In the genomic region with DNA sequence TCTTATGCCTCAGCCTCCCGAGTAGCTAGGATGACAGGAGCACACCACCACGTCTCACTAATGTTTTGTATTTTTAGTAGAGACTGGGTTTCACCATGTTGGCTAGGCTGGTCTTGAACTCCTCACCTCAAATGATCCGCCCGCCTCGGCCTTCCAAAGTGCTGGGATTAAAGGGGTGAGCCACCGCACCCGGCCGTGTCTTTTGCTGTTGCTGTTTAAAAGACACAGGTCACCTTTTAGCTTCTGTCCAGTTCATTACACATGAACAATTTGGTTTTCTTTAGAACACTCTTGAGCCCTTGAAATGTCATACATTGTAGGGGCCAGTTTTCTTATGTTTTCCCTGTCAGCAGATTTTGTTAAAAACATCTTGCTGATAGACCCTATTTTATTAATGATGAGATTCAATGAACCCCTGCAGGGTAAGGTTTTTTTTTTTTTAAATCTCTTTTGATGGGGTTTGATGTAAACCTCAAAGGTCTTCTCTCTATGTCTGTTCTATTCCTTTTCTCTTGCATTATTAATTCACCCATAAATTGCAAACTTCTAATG, we compare ENCODE assay signal across 11 cellular contexts.
DNase-seq lines count a peak whose midpoint lies in the region; ATAC-seq, FAIRE-seq and TF ChIP-seq lines count a peak whose summit lies in the region.
"Had no signal": no experiment of that assay in that cellular context is flagged by ENCODE, and none has a peak within 500 bp of the region (broad histone marks: within the 10 kb centered on the region; RNA-seq: fewer than 3 reads in every experiment).

No MANE protein-coding gene starts in this region.

- no peak overlapping the region for H2BK15ac ChIP-seq in H1 (ENCODE audit: low read length)

- H4K5ac ChIP-seq in H1 (ENCODE audit: insufficient read length, low read depth, low read length), result no peak overlapping the region

- H3K79me2 ChIP-seq in H1 (ENCODE audit: control insufficient read depth in 1 of 2, insufficient read depth in 2 of 2, low read length in 2 of 2), result no peaks in the 10 kb centered on the region

- no peak overlapping the region for H3K23ac ChIP-seq in H1 (ENCODE audit: insufficient read length)

- H2BK5ac ChIP-seq in H1 (ENCODE audit: low read depth, low read length), result no peak overlapping the region

- intact Hi-C loops in transverse colon (cut with DNase I; ENCODE audit: low total_unique reads), result loop anchor here (10.0 kb wide), 3 partner anchors 67 to 167 kb away; a partner anchor contains a TSS

- no peak overlapping the region for H3K9ac ChIP-seq in H1 (replicated peaks in 1 of 4; ENCODE audit: extremely low read depth in 1 of 4, low read depth in 3 of 4, low read length in 3 of 4)

- H3K27ac ChIP-seq in H1 (ENCODE audit: low read depth, low read length), result no peak overlapping the region
- H3K27ac ChIP-seq in transverse colon, result peak overlapping the region in 3 of 4 donors; percentile 59 to 67 (median 61)

- H3K4me2 ChIP-seq in H1 (ENCODE audit: insufficient read depth in 1 of 2, low read depth in 2 of 2, low read length in 2 of 2), result peak overlapping the region; percentile 0 to 48; a peak in 1 of 4 replicates

- no peak overlapping the region for H3K18ac ChIP-seq in H1 (ENCODE audit: extremely low read depth, low read length)

- no peak for TF ChIP-seq CTCF in H1 (IDR thresholded peaks at IDR 0.05; ENCODE audit: control extremely low read depth in 1 of 3, insufficient read depth in 1 of 3, low read depth in 1 of 3, low read length in 3 of 3)
- TF ChIP-seq CTCF in transverse colon (IDR thresholded peaks at IDR 0.05), result no peak

- H3K4me1 ChIP-seq in H1 (replicated peaks in 1 of 4; ENCODE audit: control insufficient read depth in 3 of 4, insufficient read depth in 4 of 4, low read length in 3 of 4) (peaks cover 0 to 7% (median 3%) of the 10 kb centered on the region in 4 experiments; a peak in 3 of 7 replicates), neuron (ENCODE audit: insufficient read depth, low read length) (peaks cover 8% of the 10 kb centered on the region), transverse colon (peaks cover 0 to 12% (median 0%) of the 10 kb centered on the region in 4 donors)

- no peaks in the 10 kb centered on the region for H3K23me2 ChIP-seq in H1 (ENCODE audit: low read depth, low read length)

- no peak for TF ChIP-seq EP300 in H1 (IDR thresholded peaks at IDR 0.05; ENCODE audit: borderline replicate concordance in 1 of 2, low read depth in 2 of 2, low read length in 2 of 2)
- TF ChIP-seq EP300 in transverse colon (IDR thresholded peaks at IDR 0.05; ENCODE audit: low read depth), result no peak

- no peaks in the 10 kb centered on the region for H3K9me3 ChIP-seq in H1 (ENCODE audit: insufficient read depth in 2 of 2, low read depth in 1 of 2, low read length in 1 of 2)
- H3K9me3 ChIP-seq in neuron (ENCODE audit: low read length), result no peaks in the 10 kb centered on the region
- no peaks in the 10 kb centered on the region for H3K9me3 ChIP-seq in transverse colon

- H3K14ac ChIP-seq in H1 (ENCODE audit: insufficient read length), result no peak overlapping the region

- no peak for DNase-seq in T-helper 2 cell treated with Interferon-gamma antibody and Interleukin-4, amounts not matched to agents 5 μg/mL and 100 μg/mL, for 36 hours (ENCODE audit: low spot score)
- DNase-seq in T-helper 2 cell, result no peak
- no peak for DNase-seq in H1 (ENCODE audit: low read depth in 1 of 2, low spot score in 2 of 2)
- no peak for DNase-seq in transverse colon
- no peak for DNase-seq in AML-193 (lab: John Stamatoyannopoulos, UW)
- no peak for DNase-seq in amniotic stem cell (lab: John Stamatoyannopoulos, UW)
- DNase-seq: activated effector memory CD4-positive, alpha-beta T cell treated with anti-CD3 and anti-CD28 coated beads, Interleukin-2, amount 50 U/mL, for 16 hours had no signal

- in situ Hi-C loops in transverse colon (cut with MboI; ENCODE audit: low pct_ligation_motif_present in 1 of 4, low pct_unique_long_range_greater_than_20kb in 1 of 4, low sequenced_read_pairs in 3 of 4), result loop anchor here (5.0 to 25.0 kb wide), 9 partner anchors 83 to 423 kb away; a partner anchor contains a TSS

- CTCF ChIA-PET in H1 (lab: Charles Lee; ENCODE audit: partially characterized antibody), result interaction anchor here (0.6 to 2.9 kb wide), 4 partner anchors 131 to 393 kb away, joined by 3 to 25 read pairs (median 4); no protein-coding TSS in a partner anchor

- H3K27ac Mint-ChIP-seq in T-helper 2 cell treated with Interferon-gamma antibody and Interleukin-4, amounts not matched to agents 5 μg/mL and 100 μg/mL, for 36 hours, result peak overlapping the region; percentile 23

- H4K91ac ChIP-seq in H1 (replicated peaks; ENCODE audit: insufficient read length, low read length), result no peak overlapping the region

- H3K9me3 Mint-ChIP-seq in T-helper 2 cell treated with Interferon-gamma antibody and Interleukin-4, amounts not matched to agents 5 μg/mL and 100 μg/mL, for 36 hours, result no peaks in the 10 kb centered on the region
- H3K9me3 Mint-ChIP-seq: CD4-positive, CD25-positive, alpha-beta regulatory T cell had no signal

- H3K79me1 ChIP-seq in H1 (ENCODE audit: low read depth, low read length), result no peaks in the 10 kb centered on the region

- TF ChIP-seq RAD21 in H1 (IDR thresholded peaks at IDR 0.05 in 1 of 2, conservative IDR thresholded peaks at IDR 0.05 in 1 of 2; ENCODE audit: low read depth in 2 of 2, low read length in 2 of 2), result no peak

- TF ChIP-seq POLR2A in H1 (IDR thresholded peaks at IDR 0.05; ENCODE audit: control extremely low read depth in 1 of 2, low read depth in 2 of 2, low read length in 2 of 2), result no peak
- TF ChIP-seq POLR2A in transverse colon (IDR thresholded peaks at IDR 0.05), result no peak

- POLR2A ChIA-PET in H1 (lab: Charles Lee; ENCODE audit: partially characterized antibody), result interaction anchor here (1.3 kb wide), 1 partner anchor 67 kb away, joined by 3 read pairs; a partner anchor contains a TSS

- no peak overlapping the region for H3K4ac ChIP-seq in H1 (replicated peaks; ENCODE audit: insufficient read length, low read depth, low read length)

- H2BK20ac ChIP-seq in H1 (ENCODE audit: low read length), result no peak overlapping the region

- H3K27me3 ChIP-seq in H1 (replicated peaks in 1 of 4; ENCODE audit: control insufficient read depth in 3 of 4, extremely low read depth in 1 of 4, insufficient read depth in 3 of 4, low read length in 3 of 4) (no peaks in the 10 kb centered on the region), neuron (ENCODE audit: insufficient read depth, low read length) (no peaks in the 10 kb centered on the region), transverse colon (no peaks in the 10 kb centered on the region)

- no peaks in the 10 kb centered on the region for H3K27me3 Mint-ChIP-seq in T-helper 2 cell treated with Interferon-gamma antibody and Interleukin-4, amounts not matched to agents 5 μg/mL and 100 μg/mL, for 36 hours (ENCODE audit: low read depth)
- H3K27me3 Mint-ChIP-seq: activated CD8-positive, alpha-beta memory T cell treated with anti-CD3 and anti-CD28 coated beads, Interleukin-2, amount 10 ng/mL, durations not matched to agents 7 days and 5 days; CD4-positive, CD25-positive, alpha-beta regulatory T cell had no signal

- 80% methylated on average over 8 of the region's 8 CpGs; no CpG with 5 or more reads in 1 of the 2 experiments for WGBS in H1 (ENCODE audit: extremely low coverage in 1 of 2, insufficient coverage in 1 of 2, insufficient read length in 1 of 2, insufficient replicate concordance in 2 of 2, low coverage in 1 of 2, low lambda C conversion rate in 2 of 2, missing lambda C conversion rate in 1 of 2), 2 experiments
- 81 to 83% methylated on average over 6 to 8 of the region's 8 CpGs for WGBS in transverse colon (ENCODE audit: low coverage in 1 of 2), 2 donors

- ATAC-seq in HG03442 (IDR thresholded peaks at IDR 0.05; ENCODE audit: unreplicated experiment), result no peak

- H4K8ac ChIP-seq in H1 (ENCODE audit: extremely low read depth, insufficient read depth, low read length), result no peak overlapping the region

- H3K36me3 ChIP-seq in H1 (ENCODE audit: control insufficient read depth in 2 of 4, insufficient read depth in 4 of 4, low read length in 3 of 4) (no peaks in the 10 kb centered on the region), neuron (ENCODE audit: insufficient read depth, low read length) (no peaks in the 10 kb centered on the region), transverse colon (no peaks in the 10 kb centered on the region)

- no peak overlapping the region for H2AFZ ChIP-seq in H1 (ENCODE audit: low read length)
- H2AFZ ChIP-seq in neuron (ENCODE audit: low read depth, low read length), result peak overlapping the region; percentile 80

- H4K20me1 ChIP-seq in H1 (replicated peaks in 1 of 2; ENCODE audit: control insufficient read depth in 1 of 2, insufficient read depth in 2 of 2, low read length in 2 of 2), result no peaks in the 10 kb centered on the region

- no peak overlapping the region for H3K4me3 Mint-ChIP-seq in T-helper 2 cell treated with Interferon-gamma antibody and Interleukin-4, amounts not matched to agents 5 μg/mL and 100 μg/mL, for 36 hours
- H3K4me3 Mint-ChIP-seq: activated CD8-positive, alpha-beta memory T cell treated with anti-CD3 and anti-CD28 coated beads, Interleukin-2, amount 10 ng/mL, durations not matched to agents 7 days and 5 days had no signal

- H3K36me3 Mint-ChIP-seq in T-helper 2 cell treated with Interferon-gamma antibody and Interleukin-4, amounts not matched to agents 5 μg/mL and 100 μg/mL, for 36 hours (ENCODE audit: low read depth), result peaks cover 1% of the 10 kb centered on the region
- H3K36me3 Mint-ChIP-seq: CD4-positive, CD25-positive, alpha-beta regulatory T cell had no signal

- no peak overlapping the region for H3K56ac ChIP-seq in H1 (replicated peaks; ENCODE audit: insufficient read length, low read depth, low read length)

- H2AK5ac ChIP-seq in H1 (ENCODE audit: low read depth, low read length), result no peak overlapping the region

- H3K4me1 Mint-ChIP-seq in T-helper 2 cell treated with Interferon-gamma antibody and Interleukin-4, amounts not matched to agents 5 μg/mL and 100 μg/mL, for 36 hours (ENCODE audit: low read depth), result peaks cover 16% of the 10 kb centered on the region

- no peak overlapping the region for H2BK12ac ChIP-seq in H1 (ENCODE audit: low read depth, low read length)

- FAIRE-seq in H1 (lab: Jason Lieb, UNC), result no peak

- H3K4me3 ChIP-seq in H1 (ENCODE audit: extremely low read depth in 1 of 4, insufficient read depth in 2 of 4, low read depth in 3 of 4, low read length in 4 of 4) (peak overlapping the region in 1 of 4 experiments; percentile 31; a peak in 1 of 8 replicates), neuron (ENCODE audit: low read length) (no peak overlapping the region), transverse colon (no peak overlapping the region)

- H2BK120ac ChIP-seq in H1 (replicated peaks; ENCODE audit: low read depth, low read length), result no peak overlapping the region

TF ChIP-seq in H1, 55 proteins besides CTCF, POLR2A, EP300 and RAD21:
- no peak for TF ChIP-seq KDM5A (IDR thresholded peaks at IDR 0.05; ENCODE audit: low read length)
- TF ChIP-seq BCL11A (IDR thresholded peaks at IDR 0.05; ENCODE audit: low read depth in 2 of 2, low read length in 2 of 2), result no peak
- TF ChIP-seq CEBPB (IDR thresholded peaks at IDR 0.05; ENCODE audit: low read depth, low read length), result no peak
- TF ChIP-seq TAF1 (IDR thresholded peaks at IDR 0.05; ENCODE audit: low read depth, low read length), result no peak
TF ChIP-seq in H1: peak in this region for 0.
